ENCODE assay signal across 10 cellular contexts in the genomic region with DNA sequence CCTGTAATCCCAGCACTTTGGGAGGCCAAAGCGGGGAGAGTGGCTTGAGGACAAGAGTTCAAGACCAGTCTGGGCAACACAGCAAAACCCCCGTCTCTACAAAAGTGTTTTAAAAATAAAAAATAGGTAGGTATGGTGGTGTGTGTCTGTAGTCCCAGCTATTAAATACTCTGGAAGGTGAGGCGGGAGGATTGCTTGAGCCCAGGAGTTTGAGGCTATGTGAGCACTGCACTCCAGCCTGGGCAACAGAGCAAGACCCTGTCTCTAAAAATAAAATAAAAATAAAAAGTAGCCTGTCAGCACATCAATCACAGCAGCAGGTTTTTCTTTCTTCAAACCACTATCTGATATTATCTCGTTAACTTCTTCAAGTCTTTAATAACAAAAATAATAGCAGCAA. TPM values are rescaled to one million over a fixed set of nuclear protein-coding genes. Genes with fewer than 3 reads are reported as not detected.
DNase-seq lines count a peak whose midpoint lies in the region; ATAC-seq lines count a peak whose summit lies in the region.
"Had no signal": no experiment of that assay in that cellular context is flagged by ENCODE, and none has a peak within 500 bp of the region (broad histone marks: within the 10 kb centered on the region; RNA-seq: fewer than 3 reads in every experiment).

No MANE protein-coding gene starts in this region.

- peaks cover 11% of the 10 kb centered on the region for H3K27me3 ChIP-seq in iPS-15b (ENCODE audit: control insufficient read depth, insufficient read depth, low read length)
- peaks cover 0 to under 1% (median 0%) of the 10 kb centered on the region in 5 donors for H3K27me3 ChIP-seq in subcutaneous abdominal adipose tissue (ENCODE audit: control insufficient read depth in 5 of 5, insufficient read depth in 4 of 5, low read length in 5 of 5)

- H3K4me3 Mint-ChIP-seq in activated T-cell treated with anti-CD3 and anti-CD28 coated beads, Interleukin-2, amount 50 U/mL, for 72 hours = peak overlapping the region; percentile 94
- peak overlapping the region; percentile 97 for H3K4me3 Mint-ChIP-seq in activated naive CD8-positive, alpha-beta T cell

- no peak overlapping the region for H3K27ac ChIP-seq in subcutaneous abdominal adipose tissue (ENCODE audit: low read depth, low read length)

- peaks cover 37% of the 10 kb centered on the region for H3K4me1 Mint-ChIP-seq in activated T-cell treated with anti-CD3 and anti-CD28 coated beads, Interleukin-2, amount 50 U/mL, for 72 hours (ENCODE audit: low read depth)
- peaks cover 26% of the 10 kb centered on the region for H3K4me1 Mint-ChIP-seq in activated naive CD8-positive, alpha-beta T cell (ENCODE audit: low read depth)

- no peaks in the 10 kb centered on the region for H3K9me3 Mint-ChIP-seq in activated T-cell treated with anti-CD3 and anti-CD28 coated beads, Interleukin-2, amount 50 U/mL, for 72 hours
- no peaks in the 10 kb centered on the region for H3K9me3 Mint-ChIP-seq in activated naive CD8-positive, alpha-beta T cell (ENCODE audit: low read depth)

- intact Hi-C loops in left colon (cut with DNase I, micrococcal nuclease) = no loop called here

- no peaks in the 10 kb centered on the region for H3K27me3 Mint-ChIP-seq in activated T-cell treated with anti-CD3 and anti-CD28 coated beads, Interleukin-2, amount 50 U/mL, for 72 hours (ENCODE audit: low read depth)
- no peaks in the 10 kb centered on the region for H3K27me3 Mint-ChIP-seq in activated naive CD8-positive, alpha-beta T cell

- no peak overlapping the region for H3K9ac ChIP-seq in iPS-15b (ENCODE audit: low read depth, low read length)
- H3K9ac ChIP-seq in subcutaneous abdominal adipose tissue (ENCODE audit: low read length in 5 of 5) = peak overlapping the region in 2 of 5 donors; percentile 30 to 59

- H3K36me3 ChIP-seq in iPS-15b (ENCODE audit: control insufficient read depth, insufficient read depth, low read length) (no peaks in the 10 kb centered on the region), subcutaneous abdominal adipose tissue (ENCODE audit: control insufficient read depth in 5 of 5, insufficient read depth in 5 of 5, low read length in 5 of 5) (no peaks in the 10 kb centered on the region)

- peak overlapping the region; percentile 69 for H3K4me3 ChIP-seq in iPS-15b (ENCODE audit: low read depth, low read length)
- peak overlapping the region in 4 of 5 donors; percentile 29 to 77 (median 73) for H3K4me3 ChIP-seq in subcutaneous abdominal adipose tissue (ENCODE audit: low read depth in 1 of 5, low read length in 5 of 5)

- peaks cover 22% of the 10 kb centered on the region for H3K4me1 ChIP-seq in iPS-15b (ENCODE audit: control insufficient read depth, insufficient read depth, low read length)
- H3K4me1 ChIP-seq in subcutaneous abdominal adipose tissue (ENCODE audit: control insufficient read depth in 5 of 5, insufficient read depth in 5 of 5, low read length in 5 of 5) = peaks cover 4 to 36% (median 28%) of the 10 kb centered on the region in 5 donors

- H3K9me3 ChIP-seq in iPS-15b (ENCODE audit: control insufficient read depth, insufficient read depth, low read length) (no peaks in the 10 kb centered on the region), subcutaneous abdominal adipose tissue (ENCODE audit: control insufficient read depth in 5 of 5, low read length in 5 of 5) (no peaks in the 10 kb centered on the region)

- DNase-seq in activated T-cell treated with anti-CD3 and anti-CD28 coated beads, Interleukin-2, amount 50 U/mL, for 72 hours = no peak
- no peak for DNase-seq in activated T-cell treated with anti-CD3 and anti-CD28 coated beads, Interleukin-2, amount 50 U/mL, for 1 hour
- DNase-seq in HK-2 (ENCODE audit: unreplicated experiment) (no peak), SHP77 (lab: John Stamatoyannopoulos, UW) (no peak), left colon (no peak)
- DNase-seq: NCI-H2029 treated with DMSO at 0.1 percent for 48 hours had no signal

- ATAC-seq in activated T-cell treated with anti-CD3 and anti-CD28 coated beads, Interleukin-2, amount 50 U/mL, for 72 hours (replicated peaks in 1 of 2) = no peak
- ATAC-seq in left colon = no peak

- H3K27ac Mint-ChIP-seq in activated T-cell treated with anti-CD3 and anti-CD28 coated beads, Interleukin-2, amount 50 U/mL, for 72 hours = no peak overlapping the region
- H3K27ac Mint-ChIP-seq in activated naive CD8-positive, alpha-beta T cell = peak overlapping the region; percentile 94

- H3K36me3 Mint-ChIP-seq in activated T-cell treated with anti-CD3 and anti-CD28 coated beads, Interleukin-2, amount 50 U/mL, for 72 hours (ENCODE audit: insufficient read depth in 2 of 2) = peaks cover 0 to 3% of the 10 kb centered on the region in 2 donors
- H3K36me3 Mint-ChIP-seq in activated naive CD8-positive, alpha-beta T cell = peaks cover 6% of the 10 kb centered on the region

RNA-seq across cellular contexts. Expression of gene USP31, which starts 1.6 kb away (rescaled TPM):
- total RNA-seq in activated T-cell treated with anti-CD3 and anti-CD28 coated beads, Interleukin-2, amount 50 U/mL, for 72 hours = 1 to 10 TPM; 4.1 to 6.1 TPM
- total RNA-seq in left colon = 1 to 10 TPM; 5.8 to 7.5 TPM

RNA-seq across cellular contexts. Expression of gene SCNN1G, which starts 34.9 kb away (rescaled TPM):
- total RNA-seq in activated T-cell treated with anti-CD3 and anti-CD28 coated beads, Interleukin-2, amount 50 U/mL, for 72 hours = not detected
- 10 to 100 TPM in 1 of 2 donors, 1 to 10 TPM in 1; 4.9 to 90.3 TPM for total RNA-seq in left colon
- total RNA-seq: B cell had no signal

Comparison
In these comparisons a context has a peak if more than half of its experiments do, and no peak if none do; other contexts are left out.
1. RNA of gene SCNN1G, which starts 34.9 kb away (total RNA-seq): 4.9 to 90.3 TPM in left colon; not detected in activated T-cell treated with anti-CD3 and anti-CD28 coated beads, Interleukin-2, amount 50 U/mL, for 72 hours; every median in the first group is over 4 times any median in the second.